Comparison of ENCODE assay signal across 17 cellular contexts in the genomic region with DNA sequence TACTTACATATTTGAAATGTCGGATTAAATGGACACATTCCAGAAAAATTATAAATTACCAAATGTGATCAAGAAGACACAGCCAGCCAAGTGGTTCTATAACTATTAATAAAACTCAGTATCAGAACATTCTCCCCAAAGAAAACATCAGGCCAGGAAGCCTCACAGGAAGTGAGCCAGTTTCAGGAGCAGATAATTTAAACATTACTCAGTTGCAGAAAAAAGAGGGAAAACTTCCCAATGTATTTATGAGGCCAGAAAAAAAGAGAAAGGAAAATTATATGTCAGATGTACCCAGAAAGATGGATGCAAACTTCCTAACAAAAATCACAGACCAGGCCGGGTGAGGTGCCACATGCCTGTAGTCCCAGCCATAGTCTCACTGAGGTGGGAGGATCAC. TPM values are rescaled to one million over a fixed set of nuclear protein-coding genes. Genes with fewer than 3 reads are reported as not detected.
DNase-seq lines count a peak whose midpoint lies in the region; FAIRE-seq and TF ChIP-seq lines count a peak whose summit lies in the region.
"Had no signal": no experiment of that assay in that cellular context is flagged by ENCODE, and none has a peak within 500 bp of the region (broad histone marks: within the 10 kb centered on the region; RNA-seq: fewer than 3 reads in every experiment).

No MANE protein-coding gene starts in this region.

- no peak overlapping the region for H3K27ac Mint-ChIP-seq in activated T-helper 1 cell treated with anti-CD3 and anti-CD28 coated beads, Interleukin-12 subunit alpha, Interleukin-12 subunit beta, Interleukin-2, Interleukin-4 antibody, amounts not matched to agents 30 ng/mL and 10 ng/mL and 1 ng/mL, durations not matched to agents 14 hours and 24 hours and 36 hours
- H3K27ac Mint-ChIP-seq: B cell; CD4-positive, alpha-beta memory T cell had no signal

- no peak overlapping the region for H2AFZ ChIP-seq in osteoblast (ENCODE audit: low read length)

- no peaks in the 10 kb centered on the region for H3K4me1 Mint-ChIP-seq in activated T-helper 1 cell treated with anti-CD3 and anti-CD28 coated beads, Interleukin-12 subunit alpha, Interleukin-12 subunit beta, Interleukin-2, Interleukin-4 antibody, amounts not matched to agents 30 ng/mL and 10 ng/mL and 1 ng/mL, durations not matched to agents 14 hours and 24 hours and 36 hours (ENCODE audit: low read depth)
- H3K4me1 Mint-ChIP-seq: CD4-positive, alpha-beta memory T cell had no signal

- H3K4me2 ChIP-seq in osteoblast (ENCODE audit: insufficient read depth, low read length): no peak overlapping the region

- TF ChIP-seq CTCF in fibroblast of pulmonary artery (IDR thresholded peaks at IDR 0.05; ENCODE audit: low read length, missing control alignments) (no peak), osteoblast (IDR thresholded peaks at IDR 0.05; ENCODE audit: extremely low read depth, low read depth, low read length) (no peak), kidney (IDR thresholded peaks at IDR 0.05; ENCODE audit: borderline replicate concordance, extremely low read depth, insufficient read depth) (no peak)

- no peak overlapping the region for H3K4me3 Mint-ChIP-seq in activated T-helper 1 cell treated with anti-CD3 and anti-CD28 coated beads, Interleukin-12 subunit alpha, Interleukin-12 subunit beta, Interleukin-2, Interleukin-4 antibody, amounts not matched to agents 30 ng/mL and 10 ng/mL and 1 ng/mL, durations not matched to agents 14 hours and 24 hours and 36 hours
- H3K4me3 Mint-ChIP-seq: B cell; CD4-positive, alpha-beta memory T cell had no signal

- FAIRE-seq in kidney (lab: Jason Lieb, UNC): no peak

- H3K27ac ChIP-seq in osteoblast (ENCODE audit: low read depth, low read length) (peak overlapping the region; percentile 14), kidney (ENCODE audit: low read depth in 2 of 2, low read length in 2 of 2) (no peak overlapping the region), substantia nigra (ENCODE audit: low read depth, low read length, poor library complexity, severe bottlenecking) (no peak overlapping the region)
- H3K27ac ChIP-seq: SJSA1 had no signal

- no peaks in the 10 kb centered on the region for H3K36me3 Mint-ChIP-seq in activated T-helper 1 cell treated with anti-CD3 and anti-CD28 coated beads, Interleukin-12 subunit alpha, Interleukin-12 subunit beta, Interleukin-2, Interleukin-4 antibody, amounts not matched to agents 30 ng/mL and 10 ng/mL and 1 ng/mL, durations not matched to agents 14 hours and 24 hours and 36 hours (ENCODE audit: low read depth)

- DNase-seq in EH (ENCODE audit: low read depth): peak; percentile 47
- DNase-seq in NCI-H226: peak; percentile 59
- DNase-seq in fibroblast of pulmonary artery (ENCODE audit: low read depth): peak; percentile 41
- DNase-seq in osteoblast (ENCODE audit: insufficient read length, low spot score, missing footprints): peak; percentile 88
- no peak for DNase-seq in kidney
- DNase-seq in activated T-helper 1 cell treated with anti-CD3 and anti-CD28 coated beads, Interleukin-12 subunit alpha, Interleukin-12 subunit beta, Interleukin-2, Interleukin-4 antibody, amounts not matched to agents 30 ng/mL and 10 ng/mL and 1 ng/mL, durations not matched to agents 14 hours and 24 hours and 36 hours (ENCODE audit: low spot score): no peak
- no peak for DNase-seq in substantia nigra (lab: John Stamatoyannopoulos, UW)
- DNase-seq in cerebellar nuclear complex (lab: John Stamatoyannopoulos, UW): no peak
- DNase-seq: Calu3; CD4-positive, alpha-beta memory T cell; DMS53; NCI-H1436; NCI-H2081; NCI-H524 had no signal

- H3K9ac ChIP-seq in kidney (ENCODE audit: low read length in 2 of 2): no peak overlapping the region

- no peaks in the 10 kb centered on the region for H3K27me3 ChIP-seq in osteoblast (ENCODE audit: insufficient read depth, low read length)
- H3K27me3 ChIP-seq: SJSA1 had no signal

- H3K4me3 ChIP-seq in fibroblast of pulmonary artery (replicated peaks; ENCODE audit: low read depth, low read length) (no peak overlapping the region), osteoblast (ENCODE audit: insufficient read depth, low read length) (no peak overlapping the region), kidney (ENCODE audit: low read length in 2 of 2) (no peak overlapping the region)
- H3K4me3 ChIP-seq: HAP-1, SJSA1 had no signal

- H3K27me3 Mint-ChIP-seq in activated T-helper 1 cell treated with anti-CD3 and anti-CD28 coated beads, Interleukin-12 subunit alpha, Interleukin-12 subunit beta, Interleukin-2, Interleukin-4 antibody, amounts not matched to agents 30 ng/mL and 10 ng/mL and 1 ng/mL, durations not matched to agents 14 hours and 24 hours and 36 hours (ENCODE audit: insufficient read depth): no peaks in the 10 kb centered on the region
- H3K27me3 Mint-ChIP-seq: CD4-positive, alpha-beta memory T cell had no signal

- no peaks in the 10 kb centered on the region for H3K79me2 ChIP-seq in osteoblast (ENCODE audit: insufficient read depth, low read length)

- H3K36me3 ChIP-seq in osteoblast (ENCODE audit: insufficient read depth, low read length) (no peaks in the 10 kb centered on the region), kidney (ENCODE audit: control insufficient read depth in 1 of 2, insufficient read depth in 2 of 2, low read length in 2 of 2) (no peaks in the 10 kb centered on the region)
- H3K36me3 ChIP-seq: HAP-1, SJSA1 had no signal

- no peaks in the 10 kb centered on the region for H4K20me1 ChIP-seq in osteoblast (ENCODE audit: insufficient read depth, low read length)

- H3K9me3 Mint-ChIP-seq in activated T-helper 1 cell treated with anti-CD3 and anti-CD28 coated beads, Interleukin-12 subunit alpha, Interleukin-12 subunit beta, Interleukin-2, Interleukin-4 antibody, amounts not matched to agents 30 ng/mL and 10 ng/mL and 1 ng/mL, durations not matched to agents 14 hours and 24 hours and 36 hours: peaks cover 10% of the 10 kb centered on the region

- H3K4me1 ChIP-seq in osteoblast (ENCODE audit: insufficient read depth, low read length): peaks cover 13% of the 10 kb centered on the region
- no peaks in the 10 kb centered on the region for H3K4me1 ChIP-seq in kidney (ENCODE audit: control insufficient read depth in 1 of 2, insufficient read depth in 1 of 2, low read depth in 1 of 2, low read length in 2 of 2)
- H3K4me1 ChIP-seq: HAP-1, SJSA1 had no signal

- no peaks in the 10 kb centered on the region for H3K9me3 ChIP-seq in osteoblast (ENCODE audit: low read depth, low read length)
- peaks cover 0 to 3% of the 10 kb centered on the region in 2 donors for H3K9me3 ChIP-seq in kidney (ENCODE audit: control insufficient read depth in 1 of 2, low read length in 2 of 2)
- H3K9me3 ChIP-seq: HAP-1, SJSA1 had no signal

- intact Hi-C loops in kidney (cut with DNase I): no loop called here
- intact Hi-C loops in activated T-helper 1 cell treated with anti-CD3 and anti-CD28 coated beads, Interleukin-12 subunit alpha, Interleukin-12 subunit beta, Interleukin-2, Interleukin-4 antibody, amounts not matched to agents 30 ng/mL and 10 ng/mL and 1 ng/mL, durations not matched to agents 14 hours and 24 hours and 36 hours (cut with micrococcal nuclease): no loop called here

RNA-seq across cellular contexts. Expression of a gene that starts 37.0 kb away (rescaled TPM):
- total RNA-seq in osteoblast: under 0.01 TPM in 2 replicates
- 4.7 TPM for total RNA-seq in kidney
- 1.7 TPM for polyA plus RNA-seq in kidney (ENCODE audit: insufficient read depth, low read depth, low replicate concordance)
- 15.2 and 15.4 TPM in 2 replicates for total RNA-seq in activated T-helper 1 cell treated with anti-CD3 and anti-CD28 coated beads, Interleukin-12 subunit alpha, Interleukin-12 subunit beta, Interleukin-2, Interleukin-4 antibody, amounts not matched to agents 30 ng/mL and 10 ng/mL and 1 ng/mL, durations not matched to agents 14 hours and 24 hours and 36 hours
- polyA plus RNA-seq: CD4-positive, alpha-beta memory T cell had no signal

Comparison
In these comparisons a context has a peak if more than half of its experiments do, and no peak if none do; other contexts are left out.
1. DNase-seq: peak in EH (single experiment), NCI-H226 (single experiment), fibroblast of pulmonary artery (single experiment) and osteoblast (single experiment); none in kidney (single experiment), activated T-helper 1 cell treated with anti-CD3 and anti-CD28 coated beads, Interleukin-12 subunit alpha, Interleukin-12 subunit beta, Interleukin-2, Interleukin-4 antibody, amounts not matched to agents 30 ng/mL and 10 ng/mL and 1 ng/mL, durations not matched to agents 14 hours and 24 hours and 36 hours (single experiment), substantia nigra (0 of 49) and cerebellar nuclear complex (0 of 2).